In the genomic region with DNA sequence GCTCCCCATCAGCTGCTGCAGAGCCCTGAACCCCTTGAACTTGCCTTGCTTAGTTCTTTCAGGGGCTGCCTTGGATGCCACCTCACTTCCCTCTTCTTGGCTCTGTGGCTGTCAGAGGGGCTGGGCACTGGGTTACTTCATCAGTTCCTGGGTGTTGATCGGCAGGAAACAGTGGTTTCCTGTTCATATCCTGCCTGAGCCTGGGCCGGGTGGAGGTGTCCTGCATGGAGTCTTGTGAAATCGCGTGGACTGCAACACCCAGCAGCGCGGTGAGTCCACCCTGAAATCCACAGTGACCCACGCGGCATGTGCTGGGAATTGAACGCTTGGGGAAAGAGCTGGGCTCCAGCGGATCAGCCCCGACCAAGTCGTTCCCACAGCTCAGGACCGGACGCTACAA, we compare ENCODE assay signal across 8 cellular contexts.
DNase-seq lines count a peak whose midpoint lies in the region; ATAC-seq, FAIRE-seq and TF ChIP-seq lines count a peak whose summit lies in the region.

No MANE protein-coding gene starts in this region.

- no peak overlapping the region for H3K9ac ChIP-seq in smooth muscle cell (ENCODE audit: low read depth)

- no peak overlapping the region for H3K27ac ChIP-seq in smooth muscle cell (ENCODE audit: low read depth)

- WGBS in smooth muscle cell (ENCODE audit: low lambda C conversion rate), result 78% methylated on average over 14 of the region's 14 CpGs

- peak; percentile 48 for ATAC-seq in GM18498 (IDR thresholded peaks at IDR 0.05; ENCODE audit: unreplicated experiment)
- no peak for ATAC-seq in GM19023 (IDR thresholded peaks at IDR 0.05; ENCODE audit: unreplicated experiment)

- intact Hi-C loops in posterior cingulate gyrus (cut with DNase I), result loop anchor here (2.0 to 10.0 kb wide), 3 partner anchors 111 to 309 kb away; partner anchors contain the start of genes FAM217B and PPP1R3D

- no peaks in the 10 kb centered on the region for H3K27me3 ChIP-seq in bronchial epithelial cell (ENCODE audit: control insufficient read depth, insufficient read depth, low read length)
- no peaks in the 10 kb centered on the region for H3K27me3 ChIP-seq in smooth muscle cell (ENCODE audit: low read depth)

- H3K79me2 ChIP-seq in smooth muscle cell (ENCODE audit: low read depth), result no peaks in the 10 kb centered on the region

- no peak overlapping the region for H3K4me3 ChIP-seq in bronchial epithelial cell (ENCODE audit: low read depth, low read length)
- H3K4me3 ChIP-seq in smooth muscle cell, result no peak overlapping the region

- no peaks in the 10 kb centered on the region for H3F3A ChIP-seq in smooth muscle cell (ENCODE audit: low read depth)

- H3K36me3 ChIP-seq in bronchial epithelial cell (ENCODE audit: control insufficient read depth, insufficient read depth, low read length) (no peaks in the 10 kb centered on the region), smooth muscle cell (ENCODE audit: low read depth) (no peaks in the 10 kb centered on the region)

- no peaks in the 10 kb centered on the region for H4K20me1 ChIP-seq in smooth muscle cell (ENCODE audit: low read depth)

- no peak for FAIRE-seq in bronchial epithelial cell (lab: Jason Lieb, UNC)

- no peak overlapping the region for H2AFZ ChIP-seq in smooth muscle cell (ENCODE audit: low read depth)

- H3K9me3 ChIP-seq in smooth muscle cell (replicated peaks; ENCODE audit: low read depth), result no peaks in the 10 kb centered on the region

- H3K4me2 ChIP-seq in smooth muscle cell, result no peak overlapping the region

- peaks cover 8% of the 10 kb centered on the region for H3K4me1 ChIP-seq in smooth muscle cell (ENCODE audit: low read depth)

- DNase-seq in SKM-1 (lab: John Stamatoyannopoulos, UW; ENCODE audit: unreplicated experiment) (peak; percentile 87), bronchial epithelial cell (ENCODE audit: low read depth) (peak; percentile 55), posterior cingulate gyrus (peak in 6 of 10 donors; percentile 22 to 90 (median 53)), GOT3 (lab: John Stamatoyannopoulos, UW) (no peak), NCI-H1436 treated with DMSO at 0.1 percent for 48 hours (lab: John Stamatoyannopoulos, UW) (no peak), smooth muscle cell (lab: John Stamatoyannopoulos, UW; ENCODE audit: unreplicated experiment) (no peak)

- TF ChIP-seq CTCF in bronchial epithelial cell (IDR thresholded peaks at IDR 0.05; ENCODE audit: insufficient read depth, low read length, severe bottlenecking) (no peak), smooth muscle cell (IDR thresholded peaks at IDR 0.05; ENCODE audit: borderline replicate concordance, insufficient read depth, poor library complexity, severe bottlenecking) (no peak)

Comparison
In these comparisons a context has a peak if more than half of its experiments do, and no peak if none do; other contexts are left out.
1. DNase-seq: peak in SKM-1 (single experiment), bronchial epithelial cell (single experiment) and posterior cingulate gyrus (6 of 10); none in GOT3 (single experiment), NCI-H1436 treated with DMSO at 0.1 percent for 48 hours (single experiment) and smooth muscle cell (single experiment).